23 cellular contexts compared by ENCODE assay signal in the genomic region with DNA sequence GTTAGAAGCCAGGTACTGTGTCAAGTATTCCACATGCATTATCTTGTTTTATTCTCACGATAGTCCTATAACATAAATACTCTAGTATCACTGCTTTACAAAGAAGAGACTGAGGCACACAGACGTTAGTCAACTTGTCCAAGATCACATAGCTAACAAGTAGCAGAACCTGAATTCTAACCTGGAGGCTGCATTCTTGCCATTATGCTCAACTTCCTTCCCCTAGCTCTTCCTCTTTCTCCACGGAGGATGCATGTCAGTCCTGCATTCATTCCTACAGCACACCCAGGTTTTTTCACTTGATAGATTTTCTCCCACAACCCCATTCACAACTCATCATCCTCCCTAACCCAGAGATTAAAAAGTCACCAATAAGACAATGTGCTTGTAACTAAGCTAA.
DNase-seq lines count a peak whose midpoint lies in the region; FAIRE-seq and TF ChIP-seq lines count a peak whose summit lies in the region.
"Had no signal": no experiment of that assay in that cellular context is flagged by ENCODE, and none has a peak within 500 bp of the region (broad histone marks: within the 10 kb centered on the region; RNA-seq: fewer than 3 reads in every experiment).

No MANE protein-coding gene starts in this region.

- H3K9ac ChIP-seq in trophoblast cell (ENCODE audit: low read length) = no peak overlapping the region
- H3K9ac ChIP-seq: BLaER1 treated with 17β-estradiol and CSF1 and Interleukin-3, amounts not matched to agents 10 nM and 100 nM had no signal

- no peak overlapping the region for H3K4me2 ChIP-seq in trophoblast cell (ENCODE audit: low read length)
- H3K4me2 ChIP-seq: A549; BLaER1 treated with 17β-estradiol and CSF1 and Interleukin-3, amounts not matched to agents 10 nM and 100 nM had no signal

- H3K4me3 Mint-ChIP-seq in immature natural killer cell = no peak overlapping the region
- H3K4me3 Mint-ChIP-seq: B cell; CD4-positive, alpha-beta T cell; CD8-positive, alpha-beta T cell had no signal

- DNase-seq in SKM-1 (lab: John Stamatoyannopoulos, UW; ENCODE audit: unreplicated experiment) = peak; percentile 4
- no peak for DNase-seq in SKM-1 treated with dmso at 0.1 percent for 144 hours (lab: John Stamatoyannopoulos, UW; ENCODE audit: unreplicated experiment)
- DNase-seq in bronchial epithelial cell (ENCODE audit: low read depth) = peak; percentile 26
- peak; percentile 43 for DNase-seq in epithelial cell of esophagus (ENCODE audit: low read depth)
- DNase-seq in trophoblast cell = peak in 1 of 2 donors; percentile 50
- no peak for DNase-seq in cerebellar nuclear complex (lab: John Stamatoyannopoulos, UW)
- no peak for DNase-seq in GDM1 (lab: John Stamatoyannopoulos, UW)
- no peak for DNase-seq in immature natural killer cell
- DNase-seq: AML-193; Caco-2; Calu3; CD4-positive, alpha-beta T cell; CD8-positive, alpha-beta T cell; DMS79 treated with DMSO at 0.1 percent for 48 hours had no signal

- H3K27me3 Mint-ChIP-seq in immature natural killer cell (ENCODE audit: low read depth in 3 of 3) = peaks cover 0 to 11% (median 1%) of the 10 kb centered on the region in 3 donors

- peak overlapping the region; percentile 38 for H3K27ac ChIP-seq in trophoblast cell (ENCODE audit: low read depth, low read length)
- H3K27ac ChIP-seq: 22Rv1; A549; BLaER1 treated with 17β-estradiol and CSF1 and Interleukin-3, amounts not matched to agents 10 nM and 100 nM; C4-2B had no signal

- H3K79me2 ChIP-seq in trophoblast cell (ENCODE audit: control insufficient read depth, insufficient read depth, low read length, poor library complexity) = peaks cover 5% of the 10 kb centered on the region

- no peak overlapping the region for H3K4ac ChIP-seq in trophoblast cell (ENCODE audit: low read depth, low read length)

- no peak overlapping the region for H3K4me3 ChIP-seq in bronchial epithelial cell (ENCODE audit: low read depth, low read length)
- no peak overlapping the region for H3K4me3 ChIP-seq in epithelial cell of esophagus (ENCODE audit: low read length)
- H3K4me3 ChIP-seq in trophoblast cell (ENCODE audit: low read depth, low read length) = no peak overlapping the region
- H3K4me3 ChIP-seq: A549; BLaER1 treated with 17β-estradiol and CSF1 and Interleukin-3, amounts not matched to agents 10 nM and 100 nM; GM12878 had no signal

- no peak for FAIRE-seq in bronchial epithelial cell (lab: Jason Lieb, UNC)
- FAIRE-seq: A549, D721Med, GM12878, GM12892, GM18507 had no signal

- peak overlapping the region; percentile 47 for H2BK120ac ChIP-seq in trophoblast cell (ENCODE audit: insufficient read depth, low read length, poor library complexity)

- H2BK12ac ChIP-seq in trophoblast cell (ENCODE audit: low read length) = peak overlapping the region; percentile 68

- H3K9me3 ChIP-seq in trophoblast cell (ENCODE audit: insufficient read depth, low read depth, low read length) = no peaks in the 10 kb centered on the region
- H3K9me3 ChIP-seq: A549; BLaER1 treated with 17β-estradiol and CSF1 and Interleukin-3, amounts not matched to agents 10 nM and 100 nM; Caco-2 had no signal

- no peak overlapping the region for H3K18ac ChIP-seq in trophoblast cell (ENCODE audit: low read length)

- H3K4me1 Mint-ChIP-seq in immature natural killer cell = no peaks in the 10 kb centered on the region
- H3K4me1 Mint-ChIP-seq: B cell had no signal

- H4K8ac ChIP-seq in trophoblast cell (ENCODE audit: low read depth, low read length) = peak overlapping the region; percentile 24

- H3K4me1 ChIP-seq in trophoblast cell (ENCODE audit: control insufficient read depth in 1 of 2, insufficient read depth in 2 of 2, low read length in 2 of 2) = peaks cover 11 to 14% of the 10 kb centered on the region in 2 experiments
- H3K4me1 ChIP-seq: A549; BLaER1 treated with 17β-estradiol and CSF1 and Interleukin-3, amounts not matched to agents 10 nM and 100 nM; Caco-2 had no signal

- peak overlapping the region; percentile 91 for H4K91ac ChIP-seq in trophoblast cell (ENCODE audit: low read depth, low read length)

- no peak overlapping the region for H3K27ac Mint-ChIP-seq in immature natural killer cell
- H3K27ac Mint-ChIP-seq: B cell; CD4-positive, alpha-beta T cell; CD8-positive, alpha-beta T cell had no signal

- H3K23ac ChIP-seq in trophoblast cell (ENCODE audit: low read length) = no peak overlapping the region

- no peak overlapping the region for H4K12ac ChIP-seq in trophoblast cell (ENCODE audit: low read depth, low read length)

- no peaks in the 10 kb centered on the region for H3K36me3 ChIP-seq in bronchial epithelial cell (ENCODE audit: control insufficient read depth, insufficient read depth, low read length)
- H3K36me3 ChIP-seq in trophoblast cell (ENCODE audit: control insufficient read depth in 1 of 2, insufficient read depth in 2 of 2, low read length in 2 of 2) = no peaks in the 10 kb centered on the region
- H3K36me3 ChIP-seq: BLaER1 treated with 17β-estradiol and CSF1 and Interleukin-3, amounts not matched to agents 10 nM and 100 nM had no signal

- peak overlapping the region; percentile 13 for H2AFZ ChIP-seq in trophoblast cell (ENCODE audit: insufficient read depth, low read length, poor library complexity)

- H3K14ac ChIP-seq in trophoblast cell (ENCODE audit: low read length) = peak overlapping the region; percentile 43

- peaks cover 24% of the 10 kb centered on the region for H3K79me1 ChIP-seq in trophoblast cell (ENCODE audit: low read length)

- H3K27me3 ChIP-seq in bronchial epithelial cell (ENCODE audit: control insufficient read depth, insufficient read depth, low read length) (no peaks in the 10 kb centered on the region), trophoblast cell (ENCODE audit: insufficient read depth, low read length) (no peaks in the 10 kb centered on the region)
- H3K27me3 ChIP-seq: BLaER1 treated with 17β-estradiol and CSF1 and Interleukin-3, amounts not matched to agents 10 nM and 100 nM had no signal

- TF ChIP-seq CTCF in bronchial epithelial cell (IDR thresholded peaks at IDR 0.05; ENCODE audit: insufficient read depth, low read length, severe bottlenecking) (no peak), epithelial cell of esophagus (IDR thresholded peaks at IDR 0.05; ENCODE audit: insufficient read depth, low read depth, low read length, missing control alignments) (no peak)

- H2BK5ac ChIP-seq in trophoblast cell (ENCODE audit: low read depth, low read length, poor library complexity) = peak overlapping the region; percentile 49

- no CpG with 5 or more reads among the region's 3 CpGs for WGBS in trophoblast cell (ENCODE audit: extremely low coverage, insufficient coverage, insufficient read length)

- H3K9me3 Mint-ChIP-seq in immature natural killer cell = no peaks in the 10 kb centered on the region
- H3K9me3 Mint-ChIP-seq: CD4-positive, alpha-beta T cell; CD8-positive, alpha-beta T cell had no signal

- H3K36me3 Mint-ChIP-seq in immature natural killer cell = no peaks in the 10 kb centered on the region
- H3K36me3 Mint-ChIP-seq: CD8-positive, alpha-beta T cell had no signal

- peak overlapping the region; percentile 71 for H2AK5ac ChIP-seq in trophoblast cell (ENCODE audit: low read length)

Comparison
In these comparisons a context has a peak if more than half of its experiments do, and no peak if none do; other contexts are left out.
1. DNase-seq: peak in SKM-1 (single experiment), bronchial epithelial cell (single experiment) and epithelial cell of esophagus (single experiment); none in SKM-1 treated with dmso at 0.1 percent for 144 hours (single experiment), cerebellar nuclear complex (0 of 2), GDM1 (single experiment) and immature natural killer cell (0 of 3).